Comparison of ENCODE assay signal across 18 cellular contexts in genomic region chr9:77427256-77427927, GRCh38.
DNase-seq lines count a peak whose midpoint lies in the region; ATAC-seq and TF ChIP-seq lines count a peak whose summit lies in the region.
"Had no signal": no experiment of that assay in that cellular context is flagged by ENCODE, and none has a peak within 500 bp of the region (broad histone marks: within the 10 kb centered on the region; RNA-seq: fewer than 3 reads in every experiment).

No MANE protein-coding gene starts in this region.

- peak overlapping the region; percentile 36 for H3K27ac Mint-ChIP-seq in Calu3 (ENCODE audit: unreplicated experiment)
- peak overlapping the region; percentile 28 for H3K27ac Mint-ChIP-seq in glutamatergic neuron (ENCODE audit: unreplicated experiment)
- H3K27ac Mint-ChIP-seq: CD4-positive, CD25-positive, alpha-beta regulatory T cell had no signal

- no peak for ATAC-seq in HG03571 (IDR thresholded peaks at IDR 0.05; ENCODE audit: unreplicated experiment)
- ATAC-seq: A549 had no signal

- H3K9me3 Mint-ChIP-seq in Calu3 (ENCODE audit: low read depth, unreplicated experiment) (no peaks in the 10 kb centered on the region), glutamatergic neuron (ENCODE audit: unreplicated experiment) (no peaks in the 10 kb centered on the region)

- no peaks in the 10 kb centered on the region; the same call in 1 of the 2 replicates for H3K9me3 ChIP-seq in SJCRH30 (replicated peaks)
- H3K9me3 ChIP-seq: A549 had no signal

- H3K4me1 Mint-ChIP-seq in Calu3 (ENCODE audit: low read depth, unreplicated experiment) (no peaks in the 10 kb centered on the region), glutamatergic neuron (ENCODE audit: low read depth, unreplicated experiment) (peaks cover 12% of the 10 kb centered on the region)
- H3K4me1 Mint-ChIP-seq: CD4-positive, CD25-positive, alpha-beta regulatory T cell had no signal

- H3K27ac ChIP-seq in SJCRH30: no peak overlapping the region
- H3K27ac ChIP-seq: A549 had no signal

- H3K4me3 Mint-ChIP-seq in Calu3 (ENCODE audit: low read depth, unreplicated experiment) (peak overlapping the region; percentile 28), glutamatergic neuron (ENCODE audit: unreplicated experiment) (peak overlapping the region; percentile 30)
- H3K4me3 Mint-ChIP-seq: CD4-positive, CD25-positive, alpha-beta regulatory T cell had no signal

- H3K36me3 Mint-ChIP-seq in Calu3 (ENCODE audit: insufficient read depth, unreplicated experiment) (no peaks in the 10 kb centered on the region), glutamatergic neuron (ENCODE audit: unreplicated experiment) (no peaks in the 10 kb centered on the region)
- H3K36me3 Mint-ChIP-seq: CD4-positive, CD25-positive, alpha-beta regulatory T cell had no signal

- H3K4me3 ChIP-seq in SJCRH30: no peak overlapping the region
- H3K4me3 ChIP-seq: A549 had no signal

- intact Hi-C loops in Calu3 (cut with micrococcal nuclease; ENCODE audit: unreplicated experiment): no loop called here
- intact Hi-C loops in posterior vena cava (cut with DNase I): no loop called here

- no peaks in the 10 kb centered on the region for H3K36me3 ChIP-seq in SJCRH30

- DNase-seq in NCI-H2171 treated with DMSO at 0.1 percent for 48 hours (lab: John Stamatoyannopoulos, UW) (peak; percentile 42), NCI-H2171 (lab: John Stamatoyannopoulos, UW) (no peak), Calu3 (no peak), glutamatergic neuron (peak; percentile 62), renal cortical epithelial cell (ENCODE audit: low read depth) (peak; percentile 84), SJCRH30 (no peak), posterior vena cava (ENCODE audit: low spot score) (no peak)
- DNase-seq: AML-193; CD4-positive, CD25-positive, alpha-beta regulatory T cell; GF-D8; GOT3; KG1; NCI-H1048; NCI-H1930; NCI-H526; SIG-M5 had no signal

- H3K27me3 ChIP-seq in SJCRH30: no peaks in the 10 kb centered on the region

- CTCF ChIA-PET in Calu3 (lab: Charles Lee): no interaction called here

- TF ChIP-seq CTCF in Calu3 (IDR thresholded peaks at IDR 0.05; ENCODE audit: unreplicated experiment) (no peak), glutamatergic neuron (IDR thresholded peaks at IDR 0.05; ENCODE audit: partially characterized antibody, unreplicated experiment) (no peak)

- H3K27me3 Mint-ChIP-seq in Calu3 (ENCODE audit: unreplicated experiment) (no peaks in the 10 kb centered on the region), glutamatergic neuron (ENCODE audit: unreplicated experiment) (no peaks in the 10 kb centered on the region)
- H3K27me3 Mint-ChIP-seq: CD4-positive, CD25-positive, alpha-beta regulatory T cell had no signal

- no TSS peak for BruUV-seq in Calu3 (replicated peaks; lab: Mats Ljungman, UMichigan)

- no peaks in the 10 kb centered on the region for H3K4me1 ChIP-seq in SJCRH30
- H3K4me1 ChIP-seq: A549 had no signal

Comparison
In these comparisons a context has a peak if more than half of its experiments do, and no peak if none do; other contexts are left out.
1. DNase-seq: peak in NCI-H2171 treated with DMSO at 0.1 percent for 48 hours (single experiment), glutamatergic neuron (single experiment) and renal cortical epithelial cell (single experiment); none in NCI-H2171 (single experiment), Calu3 (single experiment), SJCRH30 (0 of 2) and posterior vena cava (single experiment).